ENCODE assay signal across 1 cellular context in genomic region chr1:150568567-150568966, GRCh38.
TF ChIP-seq lines count a peak whose summit lies in the region.

No MANE protein-coding gene starts in this region.

TF ChIP-seq in HEK293, 187 proteins besides CTCF, POLR2A, EP300 and RAD21 (continued from another document):
- TF ChIP-seq PRDM10 (tag by site-specific recombination; IDR thresholded peaks at IDR 0.05) = peak; percentile 85
